ENCODE assay signal across 33 cellular contexts in the genomic region with DNA sequence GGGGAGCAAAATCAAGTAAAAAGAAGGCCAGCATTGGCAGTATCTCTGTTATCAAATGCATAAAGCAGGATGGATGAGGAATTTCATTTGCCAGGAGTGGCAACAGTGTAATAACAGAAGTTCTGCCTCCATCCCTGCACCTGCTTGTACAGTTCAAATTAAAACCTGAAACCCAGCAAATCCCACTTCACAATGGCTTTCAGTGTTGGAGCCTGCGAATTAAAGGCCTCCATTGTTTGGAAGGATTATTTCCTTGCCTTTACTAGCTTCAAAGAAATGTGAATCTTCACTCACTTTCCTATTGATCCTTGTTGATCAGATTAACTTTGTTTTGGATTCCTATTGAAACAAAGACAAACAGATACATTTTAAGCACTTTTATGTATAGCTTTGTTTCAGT. TPM values are rescaled to one million over a fixed set of nuclear protein-coding genes. Genes with fewer than 3 reads are reported as not detected.
"Had no signal": no experiment of that assay in that cellular context is flagged by ENCODE, and none has a peak within 500 bp of the region (broad histone marks: within the 10 kb centered on the region; RNA-seq: fewer than 3 reads in every experiment).

No MANE protein-coding gene starts in this region.

- H3K27ac Mint-ChIP-seq: activated CD4-positive, alpha-beta memory T cell treated with anti-CD3 and anti-CD28 coated beads for 36 hours; activated CD4-positive, alpha-beta T cell treated with anti-CD3 and anti-CD28 coated beads for 36 hours; activated CD4-positive, alpha-beta T cell treated with anti-CD3 and anti-CD28 coated beads, Interleukin-2, amount 10 ng/mL, durations not matched to agents 24 days and 14 days; activated CD8-positive, alpha-beta memory T cell treated with anti-CD3 and anti-CD28 coated beads, Interleukin-2, amount 10 ng/mL, durations not matched to agents 7 days and 5 days; activated CD8-positive, alpha-beta T cell treated with anti-CD3 and anti-CD28 coated beads, Interleukin-2, amount 10 ng/mL, durations not matched to agents 7 days and 5 days; activated naive CD4-positive, alpha-beta T cell treated with anti-CD3 and anti-CD28 coated beads for 36 hours; activated naive CD4-positive, alpha-beta T cell treated with anti-CD3 and anti-CD28 coated beads, Interleukin-2, amount 50 U/mL, for 24 hours; activated naive CD8-positive, alpha-beta T cell treated with anti-CD3 and anti-CD28 coated beads for 36 hours; activated naive CD8-positive, alpha-beta T cell treated with anti-CD3 and anti-CD28 coated beads, Interleukin-2, amount 50 U/mL, for 24 hours; activated T-helper 1 cell treated with anti-CD3 and anti-CD28 coated beads, Interleukin-12 subunit alpha, Interleukin-12 subunit beta, Interleukin-2, Interleukin-4 antibody, amounts not matched to agents 30 ng/mL and 10 ng/mL and 1 ng/mL, durations not matched to agents 14 hours and 24 hours and 36 hours; activated T-helper 2 cell treated with anti-CD3 and anti-CD28 coated beads, Interferon-gamma antibody, Interleukin-2, Interleukin-4, amounts not matched to agents 10 μg/mL and 5 μg/mL and 100 μg/mL, durations not matched to agents 14 hours and 24 hours and 36 hours had no signal

- H3K4me3 Mint-ChIP-seq: activated CD4-positive, alpha-beta memory T cell treated with anti-CD3 and anti-CD28 coated beads for 36 hours; activated CD4-positive, alpha-beta T cell treated with anti-CD3 and anti-CD28 coated beads for 36 hours; activated CD4-positive, alpha-beta T cell treated with anti-CD3 and anti-CD28 coated beads, Interleukin-2, amount 10 ng/mL, durations not matched to agents 24 days and 14 days; activated CD8-positive, alpha-beta memory T cell treated with anti-CD3 and anti-CD28 coated beads, Interleukin-2, amount 10 ng/mL, durations not matched to agents 7 days and 5 days; activated CD8-positive, alpha-beta T cell treated with anti-CD3 and anti-CD28 coated beads, Interleukin-2, amount 10 ng/mL, durations not matched to agents 7 days and 5 days; activated naive CD4-positive, alpha-beta T cell treated with anti-CD3 and anti-CD28 coated beads for 36 hours; activated naive CD4-positive, alpha-beta T cell treated with anti-CD3 and anti-CD28 coated beads, Interleukin-2, amount 50 U/mL, for 24 hours; activated naive CD8-positive, alpha-beta T cell treated with anti-CD3 and anti-CD28 coated beads for 36 hours; activated naive CD8-positive, alpha-beta T cell treated with anti-CD3 and anti-CD28 coated beads, Interleukin-2, amount 50 U/mL, for 24 hours; activated T-helper 1 cell treated with anti-CD3 and anti-CD28 coated beads, Interleukin-12 subunit alpha, Interleukin-12 subunit beta, Interleukin-2, Interleukin-4 antibody, amounts not matched to agents 30 ng/mL and 10 ng/mL and 1 ng/mL, durations not matched to agents 14 hours and 24 hours and 36 hours had no signal

- H3K4me1 ChIP-seq: adrenal gland, body of pancreas, esophagus squamous epithelium, gastroesophageal sphincter, heart right ventricle had no signal

- H3K4me3 ChIP-seq: adrenal gland, body of pancreas, esophagus squamous epithelium, gastroesophageal sphincter, heart right ventricle had no signal

- H3K4me1 Mint-ChIP-seq: activated CD4-positive, alpha-beta T cell treated with anti-CD3 and anti-CD28 coated beads for 36 hours; activated CD4-positive, alpha-beta T cell treated with anti-CD3 and anti-CD28 coated beads, Interleukin-2, amount 10 ng/mL, durations not matched to agents 24 days and 14 days; activated CD8-positive, alpha-beta memory T cell treated with anti-CD3 and anti-CD28 coated beads, Interleukin-2, amount 10 ng/mL, durations not matched to agents 7 days and 5 days; activated naive CD4-positive, alpha-beta T cell treated with anti-CD3 and anti-CD28 coated beads, Interleukin-2, amount 50 U/mL, for 24 hours; activated naive CD8-positive, alpha-beta T cell treated with anti-CD3 and anti-CD28 coated beads for 36 hours; activated naive CD8-positive, alpha-beta T cell treated with anti-CD3 and anti-CD28 coated beads, Interleukin-2, amount 50 U/mL, for 24 hours had no signal

- H3K9me3 ChIP-seq: adrenal gland, esophagus squamous epithelium had no signal

- H3K36me3 Mint-ChIP-seq: activated CD4-positive, alpha-beta memory T cell treated with anti-CD3 and anti-CD28 coated beads for 36 hours; activated CD8-positive, alpha-beta memory T cell treated with anti-CD3 and anti-CD28 coated beads, Interleukin-2, amount 10 ng/mL, durations not matched to agents 7 days and 5 days; activated naive CD4-positive, alpha-beta T cell treated with anti-CD3 and anti-CD28 coated beads, Interleukin-2, amount 50 U/mL, for 24 hours; activated naive CD8-positive, alpha-beta T cell treated with anti-CD3 and anti-CD28 coated beads for 36 hours had no signal

- H3K36me3 ChIP-seq: adrenal gland, esophagus squamous epithelium, gastroesophageal sphincter, heart right ventricle had no signal

- H3K27ac ChIP-seq: adrenal gland, body of pancreas, epithelial cell of prostate, esophagus squamous epithelium, gastroesophageal sphincter, heart right ventricle had no signal

- H3K9me3 Mint-ChIP-seq: activated CD4-positive, alpha-beta T cell treated with anti-CD3 and anti-CD28 coated beads, Interleukin-2, amount 10 ng/mL, durations not matched to agents 24 days and 14 days had no signal

- ATAC-seq: activated CD4-positive, alpha-beta T cell treated with anti-CD3 and anti-CD28 coated beads for 36 hours; activated CD8-positive, alpha-beta memory T cell treated with anti-CD3 and anti-CD28 coated beads, Interleukin-2, amount 10 ng/mL, durations not matched to agents 7 days and 5 days; activated CD8-positive, alpha-beta T cell treated with anti-CD3 and anti-CD28 coated beads, Interleukin-2, amount 10 ng/mL, durations not matched to agents 7 days and 5 days; activated naive CD8-positive, alpha-beta T cell treated with anti-CD3 and anti-CD28 coated beads, Interleukin-2, amount 50 U/mL, for 24 hours; body of pancreas; gastroesophageal sphincter; heart right ventricle had no signal

- H3K27me3 ChIP-seq: adrenal gland, body of pancreas had no signal

- DNase-seq: activated CD4-positive, alpha-beta memory T cell treated with anti-CD3 and anti-CD28 coated beads for 36 hours; activated CD4-positive, alpha-beta T cell treated with anti-CD3 and anti-CD28 coated beads for 36 hours; activated CD4-positive, CD25-positive, alpha-beta regulatory T cell; activated CD4-positive, CD25-positive, alpha-beta regulatory T cell treated with anti-CD3 and anti-CD28 coated beads, Interleukin-2, amount 50 U/mL, for 72 hours; activated CD8-positive, alpha-beta memory T cell treated with anti-CD3 and anti-CD28 coated beads, Interleukin-2, amount 10 ng/mL, durations not matched to agents 7 days and 5 days; activated CD8-positive, alpha-beta memory T cell treated with anti-CD3 and anti-CD28 coated beads, Interleukin-2, amount 50 U/mL, for 4 hours; activated CD8-positive, alpha-beta T cell treated with anti-CD3 and anti-CD28 coated beads, Interleukin-2, amount 10 ng/mL, durations not matched to agents 7 days and 5 days; activated effector memory CD4-positive, alpha-beta T cell treated with anti-CD3 and anti-CD28 coated beads, Interleukin-2, amount 50 U/mL, for 16 hours; activated naive CD4-positive, alpha-beta T cell treated with anti-CD3 and anti-CD28 coated beads for 36 hours; activated naive CD8-positive, alpha-beta T cell treated with anti-CD3 and anti-CD28 coated beads for 36 hours; activated naive CD8-positive, alpha-beta T cell treated with anti-CD3 and anti-CD28 coated beads, Interleukin-2, amount 50 U/mL, for 24 hours; activated T-cell treated with anti-CD3 and anti-CD28 coated beads, Interleukin-2, amount 50 U/mL, for 1 hour; activated T-cell treated with anti-CD3 and anti-CD28 coated beads, Interleukin-2, amount 50 U/mL, for 48 hours; adrenal gland; amygdala; aorta; body of pancreas; caudate nucleus; cortex of kidney; dermis blood vessel endothelial cell; effector CD8-positive, alpha-beta T cell; esophagus squamous epithelium; foreskin melanocyte; heart right ventricle; T-helper 2 cell had no signal

RNA-seq across cellular contexts. Expression of gene IRX1, which starts 31.5 kb away (rescaled TPM):
- polyA plus RNA-seq: endothelial cell of umbilical vein, fibroblast of lung had no signal
